ENCODE assay signal across 20 cellular contexts in genomic region chr18:27860011-27860410, GRCh38.
DNase-seq lines count a peak whose midpoint lies in the region; ATAC-seq and TF ChIP-seq lines count a peak whose summit lies in the region.
"Had no signal": no experiment of that assay in that cellular context is flagged by ENCODE, and none has a peak within 500 bp of the region (broad histone marks: within the 10 kb centered on the region; RNA-seq: fewer than 3 reads in every experiment).

No MANE protein-coding gene starts in this region.

- H3K4me3 ChIP-seq in BLaER1 treated with 17β-estradiol and CSF1 and Interleukin-3, amounts not matched to agents 10 nM and 100 nM: no peak overlapping the region
- no peak overlapping the region for H3K4me3 ChIP-seq in BE2C (ENCODE audit: low read depth, low read length)
- H3K4me3 ChIP-seq: PC-9, skin epidermis had no signal

- H3K4me2 ChIP-seq in BLaER1 treated with 17β-estradiol and CSF1 and Interleukin-3, amounts not matched to agents 10 nM and 100 nM: peak overlapping the region in 10 of 11 experiments; percentile 18 to 61 (median 38); a peak in 13 of 22 replicates
- H3K4me2 ChIP-seq: PC-9 had no signal

- H3K9me3 ChIP-seq in BLaER1 treated with 17β-estradiol and CSF1 and Interleukin-3, amounts not matched to agents 10 nM and 100 nM (replicated peaks in 1 of 11): no peaks in the 10 kb centered on the region
- no peaks in the 10 kb centered on the region for H3K9me3 ChIP-seq in BE2C

- peaks cover 0 to 13% (median 10%) of the 10 kb centered on the region in 10 experiments; a peak in 12 of 20 replicates for H3K4me1 ChIP-seq in BLaER1 treated with 17β-estradiol and CSF1 and Interleukin-3, amounts not matched to agents 10 nM and 100 nM
- peaks cover 10% of the 10 kb centered on the region for H3K4me1 ChIP-seq in BE2C

- no peak for ATAC-seq in omental fat pad (ENCODE audit: low FRiP score)
- ATAC-seq: naive thymus-derived CD4-positive, alpha-beta T cell had no signal

- H3K27me3 ChIP-seq in BLaER1 treated with 17β-estradiol and CSF1 and Interleukin-3, amounts not matched to agents 10 nM and 100 nM: no peaks in the 10 kb centered on the region
- H3K27me3 ChIP-seq in BE2C: no peaks in the 10 kb centered on the region

- H3K36me3 ChIP-seq in BLaER1 treated with 17β-estradiol and CSF1 and Interleukin-3, amounts not matched to agents 10 nM and 100 nM: no peaks in the 10 kb centered on the region
- H3K36me3 ChIP-seq in BE2C: no peaks in the 10 kb centered on the region

- no peak overlapping the region for H3K9ac ChIP-seq in BLaER1 treated with 17β-estradiol and CSF1 and Interleukin-3, amounts not matched to agents 10 nM and 100 nM

- H4K20me1 ChIP-seq in BLaER1 treated with 17β-estradiol and CSF1 and Interleukin-3, amounts not matched to agents 10 nM and 100 nM: no peaks in the 10 kb centered on the region

- TF ChIP-seq CTCF in BE2C (IDR thresholded peaks at IDR 0.05; ENCODE audit: low read depth, low read length) (no peak), omental fat pad (IDR thresholded peaks at IDR 0.05) (no peak)

- H3K27ac ChIP-seq in BLaER1 treated with 17β-estradiol and CSF1 and Interleukin-3, amounts not matched to agents 10 nM and 100 nM: no peak overlapping the region
- H3K27ac ChIP-seq in epithelial cell of prostate: peak overlapping the region; percentile 43
- H3K27ac ChIP-seq: PC-9, skin epidermis had no signal

- DNase-seq in ELF-1 (ENCODE audit: low read depth, low spot score) (peak; percentile 18), M059J (ENCODE audit: low read depth) (peak; percentile 22), epithelial cell of prostate (ENCODE audit: low read depth, low spot score) (peak; percentile 78), BE2C (no peak), GOT3 (lab: John Stamatoyannopoulos, UW) (no peak), omental fat pad (ENCODE audit: low spot score) (no peak)
- DNase-seq: activated naive CD8-positive, alpha-beta T cell treated with anti-CD3 and anti-CD28 coated beads, Interleukin-2, amount 10 ng/mL, durations not matched to agents 7 days and 5 days; cortex of kidney; DMS 273 treated with DMSO at 0.1 percent for 48 hours; foreskin fibroblast; hippocampal formation; kidney; naive thymus-derived CD4-positive, alpha-beta T cell; NCI-H187; posterior cingulate gyrus; stimulated activated CD4-positive, alpha-beta T cell treated with anti-CD3 and anti-CD28 coated beads, Interleukin-4, amount 100 ng/mL, for 4 hours; T1000 had no signal

Comparison
In these comparisons a context has a peak if more than half of its experiments do, and no peak if none do; other contexts are left out.
1. DNase-seq: peak in ELF-1 (single experiment), M059J (single experiment) and epithelial cell of prostate (single experiment); none in BE2C (single experiment), GOT3 (single experiment) and omental fat pad (single experiment).